In genomic region chr7:151809156-151809863, GRCh38 we compare ENCODE assay signal across 2 cellular contexts.
TF ChIP-seq lines count a peak whose summit lies in the region.

No MANE protein-coding gene starts in this region.

TF ChIP-seq in liver, 16 proteins besides CTCF, POLR2A, EP300 and RAD21 (continued from another document):
- TF ChIP-seq ZBTB33 (IDR thresholded peaks at IDR 0.05) (no peak), EGR1 (IDR thresholded peaks at IDR 0.05; ENCODE audit: low read depth in 2 of 2) (no peak), JUND (IDR thresholded peaks at IDR 0.05) (no peak), REST (IDR thresholded peaks at IDR 0.05) (no peak), FOXA1 (IDR thresholded peaks at IDR 0.05) (no peak)

TF ChIP-seq in HepG2, 621 proteins besides CTCF, POLR2A, EP300 and RAD21 (continued from another document):
- TF ChIP-seq RERE (CRISPR knock-in tag; IDR thresholded peaks at IDR 0.05; ENCODE audit: low read depth), result no peak
- no peak for TF ChIP-seq KAT2B (IDR thresholded peaks at IDR 0.05; ENCODE audit: borderline replicate concordance, low read depth, low read length)
- no peak for TF ChIP-seq ZNF264 (CRISPR knock-in tag; IDR thresholded peaks at IDR 0.05)
- no peak for TF ChIP-seq ZNF142 (CRISPR knock-in tag; IDR thresholded peaks at IDR 0.05)
- TF ChIP-seq ZNF629 (CRISPR knock-in tag; conservative IDR thresholded peaks at IDR 0.05), result no peak
- TF ChIP-seq KDM5A (IDR thresholded peaks at IDR 0.05; ENCODE audit: borderline replicate concordance, low read length), result no peak
- TF ChIP-seq MTF1 (CRISPR knock-in tag; IDR thresholded peaks at IDR 0.05), result no peak
- TF ChIP-seq REL (CRISPR knock-in tag; conservative IDR thresholded peaks at IDR 0.05), result no peak
- TF ChIP-seq ARID3A (IDR thresholded peaks at IDR 0.05; ENCODE audit: low read depth, low read length), result no peak
- TF ChIP-seq HBP1 (CRISPR knock-in tag; IDR thresholded peaks at IDR 0.05; ENCODE audit: low read depth), result no peak
- no peak for TF ChIP-seq ETV6 (CRISPR knock-in tag; conservative IDR thresholded peaks at IDR 0.05)
TF ChIP-seq in HepG2: peak in this region for 0.
